25 cellular contexts compared by ENCODE assay signal in the genomic region with DNA sequence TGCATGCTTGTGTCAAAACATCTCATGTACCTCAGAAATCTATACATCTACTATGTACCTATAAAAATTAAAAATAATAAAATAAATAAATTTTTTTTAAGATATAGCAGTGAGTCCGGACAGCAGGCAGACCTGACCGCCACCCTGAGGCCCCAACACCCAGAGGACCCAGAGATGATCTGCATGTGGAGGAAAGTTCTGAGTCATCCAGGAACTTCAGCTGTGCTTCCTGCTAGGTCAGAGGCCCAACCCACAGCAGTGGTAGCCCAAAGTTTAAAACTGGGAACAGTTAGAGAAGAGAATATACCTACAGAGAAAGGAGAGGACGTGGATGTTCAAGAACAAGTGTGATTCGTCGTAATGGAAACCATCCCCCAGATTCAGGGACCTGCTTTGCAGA.
DNase-seq lines count a peak whose midpoint lies in the region; ATAC-seq, FAIRE-seq and TF ChIP-seq lines count a peak whose summit lies in the region.
"Had no signal": no experiment of that assay in that cellular context is flagged by ENCODE, and none has a peak within 500 bp of the region (broad histone marks: within the 10 kb centered on the region; RNA-seq: fewer than 3 reads in every experiment).

No MANE protein-coding gene starts in this region.

- no peak overlapping the region for H3K9ac ChIP-seq in PC-3 (ENCODE audit: low read length)

- no TSS peak for BruUV-seq in PC-3 (replicated peaks; lab: Mats Ljungman, UMichigan)

- H2AFZ ChIP-seq in PC-3 (ENCODE audit: low read length): peak overlapping the region; percentile 25; the same call in 1 of the 2 replicates
- H2AFZ ChIP-seq: hepatocyte had no signal

- no peaks in the 10 kb centered on the region for H3F3A ChIP-seq in PC-3 (ENCODE audit: low read length, unreplicated experiment)

- POLR2A ChIA-PET in PC-3 (lab: Charles Lee; ENCODE audit: unreplicated experiment) (no interaction called here), T-cell (lab: Charles Lee) (no interaction called here)

- H3K4me1 Mint-ChIP-seq in T-cell: no peaks in the 10 kb centered on the region
- H3K4me1 Mint-ChIP-seq: activated naive CD8-positive, alpha-beta T cell treated with anti-CD3 and anti-CD28 coated beads, Interleukin-2, amount 10 ng/mL, durations not matched to agents 7 days and 5 days; memory B cell; nephron; stimulated activated memory B cell treated with anti-CD40 and anti-IgM and Interleukin-4, amounts not matched to agents 10 μg/mL and 1 μg/mL and 100 μg/mL, for 72 hours had no signal

- ATAC-seq in PC-3 (peak; percentile 85), T-cell (replicated peaks in 1 of 4) (no peak)
- ATAC-seq: activated T-cell treated with anti-CD3 and anti-CD28 coated beads, Interleukin-2, amount 50 U/mL, for 72 hours; psoas muscle; stimulated activated memory B cell treated with anti-CD40 and anti-IgM and Interleukin-4, amounts not matched to agents 10 μg/mL and 1 μg/mL and 100 μg/mL, for 72 hours had no signal

- no peak overlapping the region for H3K4me3 Mint-ChIP-seq in T-cell
- H3K4me3 Mint-ChIP-seq: activated naive CD8-positive, alpha-beta T cell treated with anti-CD3 and anti-CD28 coated beads, Interleukin-2, amount 10 ng/mL, durations not matched to agents 7 days and 5 days; activated T-cell treated with anti-CD3 and anti-CD28 coated beads, Interleukin-2, amount 50 U/mL, for 72 hours; memory B cell; nephron; stimulated activated memory B cell treated with anti-CD40 and anti-IgM and Interleukin-4, amounts not matched to agents 10 μg/mL and 1 μg/mL and 100 μg/mL, for 72 hours; WTC11 had no signal

- H3K4me1 ChIP-seq in PC-3 (ENCODE audit: insufficient read depth, low read length) (peaks cover 4% of the 10 kb centered on the region), adrenal gland (replicated peaks in 1 of 2) (no peaks in the 10 kb centered on the region)
- H3K4me1 ChIP-seq: breast epithelium, psoas muscle, tibial artery had no signal

- H3K79me2 ChIP-seq in PC-3 (ENCODE audit: low read length): no peaks in the 10 kb centered on the region
- H3K79me2 ChIP-seq: hepatocyte had no signal

- WGBS in adrenal gland, 4 donors: 83 to 94% (median 86%) methylated on average over 5 of the region's 5 CpGs

- intact Hi-C loops in PC-3 (cut with micrococcal nuclease): no loop called here
- intact Hi-C loops in adrenal gland (cut with DNase I): no loop called here

- no peak overlapping the region for H3K4me3 ChIP-seq in PC-3 (ENCODE audit: low read length)
- H3K4me3 ChIP-seq in epithelial cell of esophagus (ENCODE audit: low read length): no peak overlapping the region
- H3K4me3 ChIP-seq in adrenal gland: no peak overlapping the region
- H3K4me3 ChIP-seq: breast epithelium, hepatocyte, psoas muscle, tibial artery had no signal

- H3K9me3 ChIP-seq in PC-3 (ENCODE audit: low read length): no peaks in the 10 kb centered on the region
- no peaks in the 10 kb centered on the region for H3K9me3 ChIP-seq in adrenal gland (replicated peaks in 1 of 3)
- H3K9me3 ChIP-seq: breast epithelium, psoas muscle, tibial artery had no signal

- peaks cover 0 to 9% (median 0%) of the 10 kb centered on the region in 3 donors for H3K9me3 Mint-ChIP-seq in T-cell
- H3K9me3 Mint-ChIP-seq: activated naive CD8-positive, alpha-beta T cell treated with anti-CD3 and anti-CD28 coated beads, Interleukin-2, amount 10 ng/mL, durations not matched to agents 7 days and 5 days; nephron had no signal

- no peaks in the 10 kb centered on the region for H3K9me2 ChIP-seq in PC-3 (replicated peaks; ENCODE audit: low read length)

- DNase-seq in A172 (ENCODE audit: low spot score) (peak; percentile 55), H54 (ENCODE audit: insufficient read length, low spot score) (peak; percentile 26), PC-3 (peak; percentile 64), epithelial cell of esophagus (ENCODE audit: low read depth) (peak; percentile 47), adrenal gland (no peak), mucosa of gallbladder (ENCODE audit: low spot score) (no peak), SK-N-DZ (ENCODE audit: low spot score) (no peak), T-cell (no peak)
- DNase-seq: activated naive CD8-positive, alpha-beta T cell treated with anti-CD3 and anti-CD28 coated beads, Interleukin-2, amount 10 ng/mL, durations not matched to agents 7 days and 5 days; activated T-cell treated with anti-CD3 and anti-CD28 coated beads, Interleukin-2, amount 50 U/mL, for 72 hours; DND-41; KBM-7; kidney; NCI-H1436; NCI-H2171 treated with DMSO at 0.1 percent for 48 hours; psoas muscle; RPMI8226; stimulated activated CD4-positive, alpha-beta T cell treated with anti-CD3 and anti-CD28 coated beads, Interleukin-12 subunit alpha, Interleukin-12 subunit beta, amount 100 ng/mL, for 4 hours; tibial artery had no signal

- no peak overlapping the region for H3K27ac Mint-ChIP-seq in T-cell
- H3K27ac Mint-ChIP-seq: activated naive CD8-positive, alpha-beta T cell treated with anti-CD3 and anti-CD28 coated beads, Interleukin-2, amount 10 ng/mL, durations not matched to agents 7 days and 5 days; activated T-cell treated with anti-CD3 and anti-CD28 coated beads, Interleukin-2, amount 50 U/mL, for 72 hours; memory B cell; stimulated activated memory B cell treated with anti-CD40 and anti-IgM and Interleukin-4, amounts not matched to agents 10 μg/mL and 1 μg/mL and 100 μg/mL, for 72 hours; WTC11 had no signal

- no peaks in the 10 kb centered on the region for H3K36me3 Mint-ChIP-seq in T-cell
- H3K36me3 Mint-ChIP-seq: activated naive CD8-positive, alpha-beta T cell treated with anti-CD3 and anti-CD28 coated beads, Interleukin-2, amount 10 ng/mL, durations not matched to agents 7 days and 5 days; memory B cell; stimulated activated memory B cell treated with anti-CD40 and anti-IgM and Interleukin-4, amounts not matched to agents 10 μg/mL and 1 μg/mL and 100 μg/mL, for 72 hours; WTC11 had no signal

- TF ChIP-seq CTCF in PC-3 (conservative IDR thresholded peaks at IDR 0.05; ENCODE audit: low read depth, low read length) (no peak), epithelial cell of esophagus (IDR thresholded peaks at IDR 0.05; ENCODE audit: insufficient read depth, low read depth, low read length, missing control alignments) (no peak), adrenal gland (IDR thresholded peaks at IDR 0.05) (no peak)

- no peak overlapping the region for H3K27ac ChIP-seq in PC-3 (ENCODE audit: low read length)
- H3K27ac ChIP-seq in adrenal gland: no peak overlapping the region
- H3K27ac ChIP-seq: breast epithelium, hepatocyte, psoas muscle, tibial artery had no signal

- H3K27me3 ChIP-seq in PC-3 (ENCODE audit: low read length) (no peaks in the 10 kb centered on the region), adrenal gland (no peaks in the 10 kb centered on the region)
- H3K27me3 ChIP-seq: breast epithelium, hepatocyte, tibial artery had no signal

- peaks cover 8 to 13% of the 10 kb centered on the region in 2 donors for H3K27me3 Mint-ChIP-seq in T-cell
- H3K27me3 Mint-ChIP-seq: activated naive CD8-positive, alpha-beta T cell treated with anti-CD3 and anti-CD28 coated beads, Interleukin-2, amount 10 ng/mL, durations not matched to agents 7 days and 5 days; stimulated activated memory B cell treated with anti-CD40 and anti-IgM and Interleukin-4, amounts not matched to agents 10 μg/mL and 1 μg/mL and 100 μg/mL, for 72 hours had no signal

- no peak overlapping the region for H3K4me2 ChIP-seq in PC-3 (ENCODE audit: low read length)
- H3K4me2 ChIP-seq: hepatocyte had no signal

- no peak for TF ChIP-seq POLR2A in H54 (IDR thresholded peaks at IDR 0.05; ENCODE audit: low read depth, low read length)
- no peak for TF ChIP-seq POLR2A in adrenal gland (IDR thresholded peaks at IDR 0.05)

- no peaks in the 10 kb centered on the region for H3K36me3 ChIP-seq in PC-3 (ENCODE audit: low read depth, low read length)
- no peaks in the 10 kb centered on the region for H3K36me3 ChIP-seq in adrenal gland (replicated peaks in 1 of 2)
- H3K36me3 ChIP-seq: breast epithelium, tibial artery had no signal

- CTCF ChIA-PET in PC-3 (lab: Charles Lee): no interaction called here
- CTCF ChIA-PET in T-cell (lab: Charles Lee): no interaction called here

- FAIRE-seq in H54 (lab: Jason Lieb, UNC): peak; percentile 48
- FAIRE-seq: kidney had no signal

- no peaks in the 10 kb centered on the region for H4K20me1 ChIP-seq in PC-3 (ENCODE audit: low read length)

Comparison
In these comparisons a context has a peak if more than half of its experiments do, and no peak if none do; other contexts are left out.
1. DNase-seq: peak in A172 (single experiment), H54 (single experiment), PC-3 (single experiment) and epithelial cell of esophagus (single experiment); none in adrenal gland (0 of 7), mucosa of gallbladder (single experiment), SK-N-DZ (single experiment) and T-cell (0 of 34).